8 cellular contexts compared by ENCODE assay signal in the genomic region with DNA sequence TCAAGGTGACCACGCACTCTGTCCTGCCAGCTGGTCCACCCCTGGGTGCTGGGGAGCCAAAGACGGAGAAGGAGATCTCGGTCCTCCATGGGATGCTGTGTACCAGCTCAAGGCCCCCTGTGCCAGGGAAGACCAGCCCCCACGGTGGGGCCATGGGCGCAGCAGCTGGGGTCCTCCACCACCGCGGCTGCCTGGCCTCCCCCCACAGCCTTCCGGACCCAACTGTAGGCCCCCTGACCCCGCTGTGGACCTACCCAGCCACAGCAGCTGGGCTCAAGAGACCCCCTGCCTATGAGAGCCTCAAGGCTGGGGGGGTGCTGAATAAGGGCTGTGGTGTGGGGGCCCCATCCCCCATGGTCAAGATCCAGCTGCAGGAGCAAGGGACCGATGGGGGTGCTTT.
"Had no signal": no experiment of that assay in that cellular context is flagged by ENCODE, and none has a peak within 500 bp of the region (broad histone marks: within the 10 kb centered on the region; RNA-seq: fewer than 3 reads in every experiment).

No MANE protein-coding gene starts in this region.

- H3K4me3 Mint-ChIP-seq: activated naive CD4-positive, alpha-beta T cell treated with anti-CD3 and anti-CD28 coated beads, Interleukin-2, amount 10 ng/mL, durations not matched to agents 7 days and 5 days; nephron progenitor cell; WTC11 had no signal

- ATAC-seq: left ventricle myocardium superior had no signal

- H3K27me3 ChIP-seq: brain microvascular endothelial cell had no signal

- H3K4me3 ChIP-seq: heart right ventricle had no signal

- H3K9me3 ChIP-seq: heart right ventricle had no signal

- DNase-seq: foreskin melanocyte; heart right ventricle; left ventricle myocardium superior; stimulated activated CD4-positive, alpha-beta T cell treated with anti-CD3 and anti-CD28 coated beads, Interleukin-4, amount 100 ng/mL, for 24 hours had no signal

- H3K36me3 ChIP-seq: brain microvascular endothelial cell, heart right ventricle had no signal

- H3K36me3 Mint-ChIP-seq: activated naive CD4-positive, alpha-beta T cell treated with anti-CD3 and anti-CD28 coated beads, Interleukin-2, amount 10 ng/mL, durations not matched to agents 7 days and 5 days; WTC11 had no signal

- H3K27ac ChIP-seq: brain microvascular endothelial cell, heart right ventricle had no signal

- H3K27ac Mint-ChIP-seq: activated naive CD4-positive, alpha-beta T cell treated with anti-CD3 and anti-CD28 coated beads, Interleukin-2, amount 10 ng/mL, durations not matched to agents 7 days and 5 days; WTC11 had no signal

- H3K9me3 Mint-ChIP-seq: activated naive CD4-positive, alpha-beta T cell treated with anti-CD3 and anti-CD28 coated beads, Interleukin-2, amount 10 ng/mL, durations not matched to agents 7 days and 5 days; nephron progenitor cell; WTC11 had no signal
